19 cellular contexts compared by ENCODE assay signal in the genomic region with DNA sequence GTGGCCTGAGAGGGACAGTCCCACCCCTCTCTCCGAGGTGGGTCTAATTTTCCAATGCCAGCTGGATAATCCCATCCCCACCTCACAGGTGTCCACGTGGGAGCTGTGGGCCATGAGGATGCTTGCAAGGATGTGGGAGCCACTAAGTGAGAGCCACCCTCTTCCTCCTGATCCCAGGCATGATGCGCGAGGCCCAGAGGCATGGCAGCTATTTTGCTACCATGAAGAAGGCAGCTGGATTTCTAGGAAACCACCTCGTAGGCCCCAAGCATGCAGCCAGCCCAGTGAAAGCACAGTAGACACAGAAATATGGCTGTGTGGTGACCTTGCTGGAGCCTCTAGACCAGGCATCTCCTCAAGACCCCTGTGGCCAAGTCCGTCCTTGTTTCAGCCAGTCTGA. TPM values are rescaled to one million over a fixed set of nuclear protein-coding genes. Genes with fewer than 3 reads are reported as not detected.
DNase-seq lines count a peak whose midpoint lies in the region; ATAC-seq and TF ChIP-seq lines count a peak whose summit lies in the region.
"Had no signal": no experiment of that assay in that cellular context is flagged by ENCODE, and none has a peak within 500 bp of the region (broad histone marks: within the 10 kb centered on the region; RNA-seq: fewer than 3 reads in every experiment).

No MANE protein-coding gene starts in this region.

- H3K27me3 Mint-ChIP-seq in activated naive CD8-positive, alpha-beta T cell treated with anti-CD3 and anti-CD28 coated beads for 36 hours, result no peaks in the 10 kb centered on the region
- no peaks in the 10 kb centered on the region for H3K27me3 Mint-ChIP-seq in memory B cell
- H3K27me3 Mint-ChIP-seq: activated CD4-positive, alpha-beta T cell treated with anti-CD3 and anti-CD28 coated beads, Interleukin-2, amount 10 ng/mL, durations not matched to agents 24 days and 14 days had no signal

- H3K9ac ChIP-seq in stomach smooth muscle (ENCODE audit: low read length in 2 of 2), result no peak overlapping the region
- H3K9ac ChIP-seq: neural progenitor cell had no signal

- POLR2A ChIA-PET in HEK293T (lab: Yijun Ruan, JAX), result no interaction called here

- H3K4me3 ChIP-seq in left ventricle myocardium inferior (no peak overlapping the region), stomach smooth muscle (ENCODE audit: low read length in 2 of 2) (no peak overlapping the region)
- H3K4me3 ChIP-seq: colonic mucosa, K562, neural progenitor cell, spleen, testis had no signal

- H3K4me1 ChIP-seq in left ventricle myocardium inferior (peaks cover 32% of the 10 kb centered on the region), stomach smooth muscle (ENCODE audit: control insufficient read depth, insufficient read depth, low read length) (peaks cover 26% of the 10 kb centered on the region)
- H3K4me1 ChIP-seq: neural progenitor cell, testis had no signal

- no peak overlapping the region for H3K4me3 Mint-ChIP-seq in activated naive CD8-positive, alpha-beta T cell treated with anti-CD3 and anti-CD28 coated beads for 36 hours
- H3K4me3 Mint-ChIP-seq in memory B cell, result no peak overlapping the region
- H3K4me3 Mint-ChIP-seq: activated CD4-positive, alpha-beta T cell treated with anti-CD3 and anti-CD28 coated beads, Interleukin-2, amount 10 ng/mL, durations not matched to agents 24 days and 14 days; neural progenitor cell had no signal

- peak overlapping the region; percentile 90 for H3K27ac ChIP-seq in left ventricle myocardium inferior (replicated peaks)
- peak overlapping the region; percentile 78 for H3K27ac ChIP-seq in stomach smooth muscle (ENCODE audit: low read length)
- H3K27ac ChIP-seq: colonic mucosa, neural progenitor cell, testis had no signal

- peaks cover 21% of the 10 kb centered on the region for H3K36me3 ChIP-seq in left ventricle myocardium inferior
- H3K36me3 ChIP-seq in stomach smooth muscle (ENCODE audit: control insufficient read depth in 2 of 2, insufficient read depth in 2 of 2, low read length in 2 of 2), result peaks cover 12 to 22% of the 10 kb centered on the region in 2 donors
- H3K36me3 ChIP-seq: colonic mucosa, neural progenitor cell had no signal

- no peaks in the 10 kb centered on the region for H3K9me3 ChIP-seq in left ventricle myocardium inferior (replicated peaks)
- no peaks in the 10 kb centered on the region for H3K9me3 ChIP-seq in stomach smooth muscle (ENCODE audit: control insufficient read depth in 2 of 2, low read length in 2 of 2)
- H3K9me3 ChIP-seq: colonic mucosa, spleen, testis had no signal

- CTCF ChIA-PET in HEK293T (lab: Yijun Ruan, JAX), result no interaction called here

- peak overlapping the region; percentile 42 for H3K27ac Mint-ChIP-seq in activated naive CD8-positive, alpha-beta T cell treated with anti-CD3 and anti-CD28 coated beads for 36 hours
- H3K27ac Mint-ChIP-seq in memory B cell, result peak overlapping the region; percentile 29
- H3K27ac Mint-ChIP-seq: activated CD4-positive, alpha-beta T cell treated with anti-CD3 and anti-CD28 coated beads, Interleukin-2, amount 10 ng/mL, durations not matched to agents 24 days and 14 days; neural progenitor cell had no signal

- H3K36me3 Mint-ChIP-seq in activated naive CD8-positive, alpha-beta T cell treated with anti-CD3 and anti-CD28 coated beads for 36 hours, result peaks cover 14% of the 10 kb centered on the region
- peaks cover 9% of the 10 kb centered on the region for H3K36me3 Mint-ChIP-seq in memory B cell
- H3K36me3 Mint-ChIP-seq: neural progenitor cell had no signal

- DNase-seq in left ventricle myocardium inferior, result no peak
- no peak for DNase-seq in Right ventricle myocardium superior
- DNase-seq in activated naive CD8-positive, alpha-beta T cell treated with anti-CD3 and anti-CD28 coated beads for 36 hours, result no peak
- no peak for DNase-seq in memory B cell (ENCODE audit: low spot score in 2 of 2)
- DNase-seq in HEK293T (ENCODE audit: extremely low spot score), result no peak
- no peak for DNase-seq in AG20443 (ENCODE audit: low spot score)
- DNase-seq in DMS 273 treated with DMSO at 0.1 percent for 48 hours (lab: John Stamatoyannopoulos, UW), result no peak
- DNase-seq: activated CD4-positive, alpha-beta T cell treated with anti-CD3 and anti-CD28 coated beads, Interleukin-2, amount 10 ng/mL, durations not matched to agents 24 days and 14 days; activated CD8-positive, alpha-beta memory T cell treated with anti-CD3 and anti-CD28 coated beads, Interleukin-2, amount 50 U/mL, for 48 hours; colonic mucosa; DMS79 treated with DMSO at 0.1 percent for 48 hours; foreskin melanocyte; kidney glomerular epithelial cell; NCI-H2029; spleen; testis had no signal

- H3K4me1 Mint-ChIP-seq in activated naive CD8-positive, alpha-beta T cell treated with anti-CD3 and anti-CD28 coated beads for 36 hours, result peaks cover 14% of the 10 kb centered on the region
- H3K4me1 Mint-ChIP-seq in memory B cell, result peaks cover 5% of the 10 kb centered on the region

- H3K27me3 ChIP-seq in left ventricle myocardium inferior (ENCODE audit: low read depth) (no peaks in the 10 kb centered on the region), stomach smooth muscle (ENCODE audit: control insufficient read depth in 1 of 2, insufficient read depth in 2 of 2, low read length in 2 of 2) (no peaks in the 10 kb centered on the region)
- H3K27me3 ChIP-seq: colonic mucosa, neural progenitor cell, spleen, testis had no signal

- no peaks in the 10 kb centered on the region for H3K9me3 Mint-ChIP-seq in activated naive CD8-positive, alpha-beta T cell treated with anti-CD3 and anti-CD28 coated beads for 36 hours
- no peaks in the 10 kb centered on the region for H3K9me3 Mint-ChIP-seq in memory B cell
- H3K9me3 Mint-ChIP-seq: activated CD4-positive, alpha-beta T cell treated with anti-CD3 and anti-CD28 coated beads, Interleukin-2, amount 10 ng/mL, durations not matched to agents 24 days and 14 days; neural progenitor cell had no signal

- intact Hi-C loops in left ventricle myocardium inferior (cut with micrococcal nuclease), result no loop called here
- intact Hi-C loops in Right ventricle myocardium superior (cut with DNase I), result no loop called here

- TF ChIP-seq CTCF in left ventricle myocardium inferior (IDR thresholded peaks at IDR 0.05; ENCODE audit: borderline replicate concordance), result no peak

- no peak for ATAC-seq in Right ventricle myocardium superior (ENCODE audit: poor library complexity)
- no peak for ATAC-seq in memory B cell (ENCODE audit: low read depth)

TF ChIP-seq in HEK293T, 16 proteins besides CTCF, POLR2A, EP300 and RAD21:
- TF ChIP-seq LEF1 (IDR thresholded peaks at IDR 0.05; ENCODE audit: borderline replicate concordance) (no peak), FOXA1 (IDR thresholded peaks at IDR 0.05) (no peak), SUZ12 (IDR thresholded peaks at IDR 0.05) (no peak), ELF4 (IDR thresholded peaks at IDR 0.05) (no peak), L3MBTL2 (conservative IDR thresholded peaks at IDR 0.05) (no peak)

RNA-seq across cellular contexts. Expression of a gene that starts 20.4 kb away (rescaled TPM):
- 3.2 TPM for total RNA-seq in left ventricle myocardium inferior
- total RNA-seq in Right ventricle myocardium superior, result 2.9 TPM
- total RNA-seq in activated naive CD8-positive, alpha-beta T cell treated with anti-CD3 and anti-CD28 coated beads for 36 hours, result 10 to 100 TPM in 1 of 2 experiments, 1 to 10 TPM in 1; 9.9 to 12.2 TPM

RNA-seq across cellular contexts. Expression of a gene that starts 44.9 kb away (rescaled TPM):
- total RNA-seq in left ventricle myocardium inferior (38.6 TPM), Right ventricle myocardium superior (36.0 TPM)
- 100 to 1,000 TPM; 133 to 146 TPM for total RNA-seq in activated naive CD8-positive, alpha-beta T cell treated with anti-CD3 and anti-CD28 coated beads for 36 hours
